Comparison of ENCODE assay signal across 9 cellular contexts in genomic region chr2:74740395-74741075, GRCh38.
DNase-seq lines count a peak whose midpoint lies in the region; ATAC-seq and TF ChIP-seq lines count a peak whose summit lies in the region.
"Had no signal": no experiment of that assay in that cellular context is flagged by ENCODE, and none has a peak within 500 bp of the region (broad histone marks: within the 10 kb centered on the region; RNA-seq: fewer than 3 reads in every experiment).

No MANE protein-coding gene starts in this region.

- TF ChIP-seq POLR2A in HCT116 (IDR thresholded peaks at IDR 0.05; ENCODE audit: borderline replicate concordance, extremely low read depth, insufficient read depth, insufficient read length) (no peak), gastroesophageal sphincter (IDR thresholded peaks at IDR 0.05) (no peak)

- H3K4me3 ChIP-seq in HCT116 (replicated peaks in 1 of 2; ENCODE audit: low read depth in 1 of 2, low read length in 2 of 2): peak overlapping the region; percentile 4 to 22; a peak in 3 of 4 replicates
- H3K4me3 ChIP-seq in SJSA1: no peak overlapping the region
- H3K4me3 ChIP-seq in gastroesophageal sphincter: no peak overlapping the region
- H3K4me3 ChIP-seq in skeletal muscle satellite cell (ENCODE audit: low read length): peak overlapping the region; percentile 14

- POLR2A ChIA-PET in HCT116 (lab: Charles Lee): interaction anchor here (1.0 to 1.3 kb wide), 2 partner anchors 12 to 21 kb away, joined by 3 read pairs; no protein-coding TSS in a partner anchor
- POLR2A ChIA-PET in naive thymus-derived CD8-positive, alpha-beta T cell (lab: Charles Lee): no interaction called here

- H3K79me2 ChIP-seq in HCT116 (ENCODE audit: insufficient read depth, low read length): no peaks in the 10 kb centered on the region

- TF ChIP-seq EP300 in gastroesophageal sphincter (IDR thresholded peaks at IDR 0.05): no peak

- H2AFZ ChIP-seq in HCT116 (ENCODE audit: low read depth, low read length, poor library complexity, severe bottlenecking): peak overlapping the region; percentile 43

- peak overlapping the region; percentile 65 for H3K4me2 ChIP-seq in HCT116 (ENCODE audit: low read length)
- peak overlapping the region; percentile 55 for H3K4me2 ChIP-seq in skeletal muscle satellite cell (ENCODE audit: low read length)

- CTCF ChIA-PET in HCT116 (lab: Charles Lee): interaction anchor here (0.9 to 1.7 kb wide), 2 partner anchors 26 to 134 kb away, joined by 3 to 7 read pairs; no protein-coding TSS in a partner anchor

- WGBS in gastroesophageal sphincter (ENCODE audit: low coverage in 1 of 2), 2 donors: 39 to 50% methylated on average over 6 to 7 of the region's 13 CpGs

- ATAC-seq in HCT116: peak; percentile 94
- peak; percentile 84 for ATAC-seq in gastroesophageal sphincter
- ATAC-seq in GM19324 (IDR thresholded peaks at IDR 0.05; ENCODE audit: low FRiP score, unreplicated experiment): no peak
- no peak for ATAC-seq in naive thymus-derived CD8-positive, alpha-beta T cell
- ATAC-seq in GM19467 (IDR thresholded peaks at IDR 0.05; ENCODE audit: unreplicated experiment): no peak

- H3K9me3 Mint-ChIP-seq in naive thymus-derived CD8-positive, alpha-beta T cell: peaks cover 1 to 18% (median 11%) of the 10 kb centered on the region in 9 donors

- H3K27me3 ChIP-seq in HCT116 (ENCODE audit: insufficient read depth, low read length): no peaks in the 10 kb centered on the region
- H3K27me3 ChIP-seq in SJSA1 (replicated peaks): no peaks in the 10 kb centered on the region
- H3K27me3 ChIP-seq in gastroesophageal sphincter: no peaks in the 10 kb centered on the region
- no peaks in the 10 kb centered on the region for H3K27me3 ChIP-seq in skeletal muscle satellite cell (ENCODE audit: control insufficient read depth, insufficient read depth, low read length)

- RAD21 ChIA-PET in HCT116 (lab: Charles Lee; ENCODE audit: low non-redundant PET in 1 of 2, low total read pairs in 2 of 2, uncharacterized antibody in 2 of 2, unreplicated experiment in 2 of 2): interaction anchor here in 1 of 2 experiments (1.0 kb wide), 1 partner anchor 137 kb away, joined by 3 read pairs; no protein-coding TSS in a partner anchor

- H3K9me2 ChIP-seq in HCT116 (ENCODE audit: insufficient read depth): no peaks in the 10 kb centered on the region

- H3K9me3 ChIP-seq in HCT116 (ENCODE audit: control insufficient read depth in 1 of 2, insufficient read depth in 1 of 2, low read depth in 1 of 2, low read length in 2 of 2) (peaks cover 5 to 11% of the 10 kb centered on the region in 2 experiments; a peak in 1 of 4 replicates), SJSA1 (replicated peaks) (no peaks in the 10 kb centered on the region), gastroesophageal sphincter (peaks cover 0 to 10% (median 0%) of the 10 kb centered on the region in 3 donors), skeletal muscle satellite cell (replicated peaks; ENCODE audit: low read length) (peaks cover 2% of the 10 kb centered on the region)

- peak; percentile 95 for DNase-seq in HCT116 (ENCODE audit: low read depth, low spot score)
- peak; percentile 87 to 90 for DNase-seq in SJSA1 (ENCODE audit: low read depth in 1 of 2, low spot score in 2 of 2)
- DNase-seq in C1 segment of cervical spinal cord (lab: John Stamatoyannopoulos, UW): no peak
- no peak for DNase-seq in naive thymus-derived CD8-positive, alpha-beta T cell

- no peak overlapping the region for H3K27ac Mint-ChIP-seq in naive thymus-derived CD8-positive, alpha-beta T cell
- H3K27ac Mint-ChIP-seq: stimulated activated naive CD8-positive, alpha-beta T cell treated with anti-CD3 and anti-CD28 coated beads, Interleukin-15, Interleukin-2, amounts not matched to agents 100 ng/mL and 50 ng/mL, for 24 hours had no signal

- BruUV-seq in HCT116 (replicated peaks; lab: Mats Ljungman, UMichigan): no TSS peak

- H3K36me3 ChIP-seq in HCT116 (ENCODE audit: control insufficient read depth in 1 of 2, insufficient read depth in 2 of 2, low read length in 2 of 2) (no peaks in the 10 kb centered on the region), SJSA1 (no peaks in the 10 kb centered on the region), gastroesophageal sphincter (no peaks in the 10 kb centered on the region), skeletal muscle satellite cell (ENCODE audit: insufficient read depth, low read length) (no peaks in the 10 kb centered on the region)

- TF ChIP-seq RAD21 in HCT116 (IDR thresholded peaks at IDR 0.05; ENCODE audit: low read depth): peak; percentile 48; the same call in 1 of the 2 replicates

- H3K4me1 Mint-ChIP-seq in naive thymus-derived CD8-positive, alpha-beta T cell: peaks cover 0 to 1% (median 0%) of the 10 kb centered on the region in 4 donors

- intact Hi-C loops in HCT116 (cut with micrococcal nuclease): loop anchor here (2.0 kb wide), 1 partner anchor 96 kb away; no protein-coding TSS in a partner anchor

- no peaks in the 10 kb centered on the region for H4K20me1 ChIP-seq in HCT116 (ENCODE audit: insufficient read depth)

- H3K27ac ChIP-seq in HCT116 (ENCODE audit: low read depth, low read length): peak overlapping the region; percentile 2; the same call in 1 of the 2 replicates
- peak overlapping the region; percentile 59 for H3K27ac ChIP-seq in SJSA1
- H3K27ac ChIP-seq in gastroesophageal sphincter: peak overlapping the region in 3 of 4 donors; percentile 20 to 26 (median 24)

- H3K4me3 Mint-ChIP-seq in naive thymus-derived CD8-positive, alpha-beta T cell: no peak overlapping the region
- H3K4me3 Mint-ChIP-seq: stimulated activated naive CD8-positive, alpha-beta T cell treated with anti-CD3 and anti-CD28 coated beads, Interleukin-15, Interleukin-2, amounts not matched to agents 100 ng/mL and 50 ng/mL, for 24 hours had no signal

- peaks cover 2 to 13% (median 11%) of the 10 kb centered on the region in 3 donors for H3K36me3 Mint-ChIP-seq in naive thymus-derived CD8-positive, alpha-beta T cell

- H3K4me1 ChIP-seq in HCT116 (ENCODE audit: control insufficient read depth in 1 of 2, insufficient read depth in 2 of 2, low read length in 2 of 2): peaks cover 16 to 27% of the 10 kb centered on the region in 2 experiments
- peaks cover 24% of the 10 kb centered on the region for H3K4me1 ChIP-seq in SJSA1 (replicated peaks)
- peaks cover 0 to 18% (median 4%) of the 10 kb centered on the region in 3 donors for H3K4me1 ChIP-seq in gastroesophageal sphincter
- peaks cover 22% of the 10 kb centered on the region for H3K4me1 ChIP-seq in skeletal muscle satellite cell (ENCODE audit: control insufficient read depth, insufficient read depth, low read length)

- no peak for TF ChIP-seq CTCF in HCT116 (IDR thresholded peaks at IDR 0.05 in 2 of 3, conservative IDR thresholded peaks at IDR 0.05 in 1 of 3; ENCODE audit: borderline replicate concordance in 1 of 3, insufficient read depth in 1 of 3, low read depth in 2 of 3, low read length in 2 of 3)
- no peak for TF ChIP-seq CTCF in gastroesophageal sphincter (IDR thresholded peaks at IDR 0.05)

- peaks cover 0 to 14% (median 7%) of the 10 kb centered on the region in 5 donors for H3K27me3 Mint-ChIP-seq in naive thymus-derived CD8-positive, alpha-beta T cell

- H3K9ac ChIP-seq in HCT116 (ENCODE audit: low read length) (peak overlapping the region; percentile 35; the same call in 1 of the 2 replicates), skeletal muscle satellite cell (ENCODE audit: low read depth, low read length) (no peak overlapping the region)

TF ChIP-seq in HCT116, 20 proteins besides CTCF, POLR2A, EP300 and RAD21 (continues in another document):
- TF ChIP-seq SRF (IDR thresholded peaks at IDR 0.05; ENCODE audit: low read depth): peak; percentile 43
- TF ChIP-seq EZH2 (IDR thresholded peaks at IDR 0.05): no peak
- TF ChIP-seq FOSL1 (IDR thresholded peaks at IDR 0.05; ENCODE audit: low read depth): peak; percentile 89
- no peak for TF ChIP-seq REST (IDR thresholded peaks at IDR 0.05; ENCODE audit: low read depth)
- no peak for TF ChIP-seq ZNF274 (IDR thresholded peaks at IDR 0.05; ENCODE audit: low read depth, low read length)
- peak; percentile 97 for TF ChIP-seq CEBPB (IDR thresholded peaks at IDR 0.05; ENCODE audit: low read depth)
- TF ChIP-seq EGR1 (IDR thresholded peaks at IDR 0.05; ENCODE audit: low read depth): no peak
- TF ChIP-seq SP1 (IDR thresholded peaks at IDR 0.05; ENCODE audit: low read depth): peak; percentile 96
- TF ChIP-seq SIN3A (IDR thresholded peaks at IDR 0.05; ENCODE audit: low read depth): peak; percentile 84
- peak; percentile 61; the same call in 1 of the 2 replicates for TF ChIP-seq POLR2AphosphoS5 (IDR thresholded peaks at IDR 0.05; ENCODE audit: low read depth, low read length)
- TF ChIP-seq, protein P1, sequence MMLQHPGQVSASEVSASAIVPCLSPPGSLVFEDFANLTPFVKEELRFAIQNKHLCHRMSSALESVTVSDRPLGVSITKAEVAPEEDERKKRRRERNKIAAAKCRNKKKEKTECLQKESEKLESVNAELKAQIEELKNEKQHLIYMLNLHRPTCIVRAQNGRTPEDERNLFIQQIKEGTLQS (IDR thresholded peaks at IDR 0.05): peak; percentile 86

Comparison
In these comparisons a context has a peak if more than half of its experiments do, and no peak if none do; other contexts are left out.
1. ATAC-seq: peak in HCT116 (single experiment) and gastroesophageal sphincter (single experiment); none in GM19324 (single experiment), naive thymus-derived CD8-positive, alpha-beta T cell (0 of 2) and GM19467 (single experiment).
2. DNase-seq: peak in HCT116 (single experiment) and SJSA1 (2 of 2); none in C1 segment of cervical spinal cord (0 of 14) and naive thymus-derived CD8-positive, alpha-beta T cell (0 of 10).
3. H3K27ac ChIP-seq: peak in every context shown above with its lines; median percentile 59 in SJSA1; 24 in gastroesophageal sphincter; 2 in HCT116.
4. H3K4me3 ChIP-seq: peak in HCT116 (2 of 2) and skeletal muscle satellite cell (single experiment); none in SJSA1 (single experiment) and gastroesophageal sphincter (0 of 2).